Comparison of ENCODE assay signal across 25 cellular contexts in the genomic region with DNA sequence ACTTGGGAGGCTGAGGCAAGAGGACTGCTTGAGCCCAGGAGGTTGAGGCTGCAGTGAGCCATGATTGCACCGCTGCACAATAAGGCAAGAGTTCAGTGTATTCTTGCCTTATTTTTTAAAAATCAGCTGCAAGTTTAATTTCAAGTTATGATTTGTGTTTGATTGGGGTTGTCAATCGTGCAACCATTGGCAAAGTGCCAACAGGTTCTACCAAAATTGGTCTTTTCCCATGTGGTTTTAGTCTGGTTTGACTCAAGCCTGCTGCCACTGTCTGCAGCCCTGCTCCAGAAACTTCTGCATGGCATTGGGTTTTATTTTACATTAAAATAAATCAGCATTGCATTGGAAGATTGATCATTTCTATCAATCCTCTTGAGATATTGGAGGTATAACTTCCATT.
A peak's percentile ranks its signal among the peaks of the same experiment; 100 is the strongest.
DNase-seq lines count a peak whose midpoint lies in the region; FAIRE-seq and TF ChIP-seq lines count a peak whose summit lies in the region.
"Had no signal": no experiment of that assay in that cellular context is flagged by ENCODE, and none has a peak within 500 bp of the region (broad histone marks: within the 10 kb centered on the region; RNA-seq: fewer than 3 reads in every experiment).

No MANE protein-coding gene starts in this region.

- peaks cover 8 to 10% of the 10 kb centered on the region in 2 experiments; a peak in 4 of 5 replicates for H3K9me3 Mint-ChIP-seq in H9

- H3K9ac ChIP-seq in H9 (ENCODE audit: extremely low read depth, insufficient read length, low read length) = no peak overlapping the region
- no peak overlapping the region for H3K9ac ChIP-seq in endothelial cell of umbilical vein (replicated peaks; ENCODE audit: extremely low read depth, insufficient read depth, low read length)
- H3K9ac ChIP-seq: KMS-11 had no signal

- no peak for TF ChIP-seq POLR2A in endothelial cell of umbilical vein (IDR thresholded peaks at IDR 0.05; ENCODE audit: low read depth, low read length)

- WGBS in H9 (ENCODE audit: extremely low coverage, insufficient read length, low lambda C conversion rate) = no CpG with 5 or more reads among the region's 2 CpGs

- no peak overlapping the region for H2BK12ac ChIP-seq in H9 (ENCODE audit: insufficient read length, low read depth, low read length)

- H2BK5ac ChIP-seq in H9 (ENCODE audit: insufficient read length, low read length) = no peak overlapping the region

- no TSS peak for BruUV-seq in endothelial cell of umbilical vein (replicated peaks; lab: Mats Ljungman, UMichigan)

- peaks cover 15 to 19% of the 10 kb centered on the region in 2 experiments for H3K4me1 Mint-ChIP-seq in H9

- H3K27me3 ChIP-seq in H9 (ENCODE audit: insufficient read depth, low read length) (no peaks in the 10 kb centered on the region), endothelial cell of umbilical vein (ENCODE audit: control insufficient read depth in 2 of 2, insufficient read depth in 2 of 2, low read length in 2 of 2) (no peaks in the 10 kb centered on the region)

- no peak overlapping the region for H3T11ph ChIP-seq in H9 (ENCODE audit: low read length)

- dilution Hi-C loops in endothelial cell of umbilical vein (cut with MboI; ENCODE audit: extremely low pct_ligation_motif_present, low sequenced_read_pairs) = no loop called here

- no peaks in the 10 kb centered on the region for H3K9me1 ChIP-seq in endothelial cell of umbilical vein (replicated peaks; ENCODE audit: control insufficient read depth, extremely low read depth, insufficient read depth, low read length)

- DNase-seq in activated CD8-positive, alpha-beta memory T cell treated with anti-CD3 and anti-CD28 coated beads for 24 hours = peak; percentile 28
- DNase-seq in activated CD8-positive, alpha-beta memory T cell treated with anti-CD3 and anti-CD28 coated beads, Interleukin-2, amount 50 U/mL, for 4 hours = no peak
- peak; percentile 2 for DNase-seq in H9
- no peak for DNase-seq in endothelial cell of umbilical vein (ENCODE audit: low read depth, low spot score)
- DNase-seq in stimulated activated CD8-positive, alpha-beta memory T cell treated with anti-CD3 and anti-CD28 coated beads, Interleukin-4, amount 100 ng/mL, for 48 hours = peak; percentile 10
- DNase-seq in mesenteric fat pad (ENCODE audit: low spot score) = no peak
- DNase-seq in Ammon's horn (ENCODE audit: low spot score) = no peak
- DNase-seq in HCEC 1CT = no peak
- DNase-seq: 8988T; ACHN; CD4-positive, CD25-positive, alpha-beta regulatory T cell; DMS153; DND-41; NCI-H1048; NCI-H1417; NCI-H1694; NCI-H2081; NCI-H226; NCI-H510A; NCI-H69; RPMI8226; SHP77 treated with DMSO at 0.1 percent for 48 hours had no signal

- no peak overlapping the region for H4K8ac ChIP-seq in H9 (replicated peaks; ENCODE audit: insufficient read length, low read depth, low read length)

- H3K9me3 ChIP-seq in H9 (ENCODE audit: control insufficient read depth, low read depth, low read length) = peaks cover 5% of the 10 kb centered on the region
- H3K9me3 ChIP-seq in endothelial cell of umbilical vein (replicated peaks; ENCODE audit: control insufficient read depth, insufficient read depth, low read length) = no peaks in the 10 kb centered on the region

- CTCF ChIA-PET in endothelial cell of umbilical vein (lab: Charles Lee) = interaction anchor here (1.0 to 5.7 kb wide), 5 partner anchors 9 to 73 kb away, joined by 3 to 44 read pairs (median 31); a partner anchor contains a TSS

- no peaks in the 10 kb centered on the region for H3K79me2 ChIP-seq in H9 (ENCODE audit: insufficient read depth, low read length)
- peaks cover 2% of the 10 kb centered on the region for H3K79me2 ChIP-seq in endothelial cell of umbilical vein (ENCODE audit: control insufficient read depth, insufficient read depth, low read length)

- no peak overlapping the region for H3K56ac ChIP-seq in H9 (ENCODE audit: insufficient read length, low read depth, low read length)

- H3K23me2 ChIP-seq in H9 (ENCODE audit: insufficient read length, low read depth, low read length, poor library complexity, severe bottlenecking) = no peaks in the 10 kb centered on the region

- no peak overlapping the region for H2AFZ ChIP-seq in H9 (ENCODE audit: low read length)
- no peak overlapping the region for H2AFZ ChIP-seq in endothelial cell of umbilical vein (ENCODE audit: low read depth, low read length)

- H3K14ac ChIP-seq in H9 (ENCODE audit: insufficient read depth, low read length) = no peak overlapping the region

- H3K18ac ChIP-seq in H9 (ENCODE audit: insufficient read length, low read depth, low read length) = no peak overlapping the region

- H4K20me1 ChIP-seq in H9 (ENCODE audit: control insufficient read depth, insufficient read depth, insufficient read length) (no peaks in the 10 kb centered on the region), endothelial cell of umbilical vein (replicated peaks; ENCODE audit: control insufficient read depth, extremely low read depth, insufficient read depth, low read length) (no peaks in the 10 kb centered on the region)

- H3K79me1 ChIP-seq in H9 (ENCODE audit: insufficient read depth, low read depth, low read length, poor library complexity, severe bottlenecking) = no peaks in the 10 kb centered on the region

- H3K23ac ChIP-seq in H9 (ENCODE audit: insufficient read length, low read depth, low read length) = no peak overlapping the region

- H3K27ac Mint-ChIP-seq in H9 = no peak overlapping the region

- H3K36me3 ChIP-seq in endothelial cell of umbilical vein (ENCODE audit: control insufficient read depth in 2 of 2, extremely low read depth in 1 of 2, insufficient read depth in 2 of 2, low read length in 2 of 2) = no peaks in the 10 kb centered on the region

- no peak overlapping the region for H2AK5ac ChIP-seq in H9 (ENCODE audit: insufficient read length, low read length)

- 0 out of 7 replicates have a peak, but pooled peaks cover 0 to 1% (median 0%) of the 10 kb centered on the region in 3 experiments for H3K36me3 Mint-ChIP-seq in H9 (ENCODE audit: insufficient read depth in 1 of 3, low read depth in 3 of 3)
- H3K36me3 Mint-ChIP-seq: CD4-positive, CD25-positive, alpha-beta regulatory T cell had no signal

- POLR2A ChIA-PET in endothelial cell of umbilical vein (lab: Charles Lee) = no interaction called here

- H3K27ac ChIP-seq in H9 (ENCODE audit: insufficient read length, low read depth, low read length) (no peak overlapping the region), endothelial cell of umbilical vein (ENCODE audit: insufficient read depth, low read depth, low read length) (peak overlapping the region; percentile 79)
- H3K27ac ChIP-seq: KMS-11 had no signal

- H4K91ac ChIP-seq in H9 (ENCODE audit: insufficient read length, low read depth, low read length) = no peak overlapping the region

- no peak overlapping the region for H3K4ac ChIP-seq in H9 (ENCODE audit: low read depth, low read length)

- H2BK120ac ChIP-seq in H9 (ENCODE audit: low read depth, low read length, poor library complexity, severe bottlenecking) = no peak overlapping the region

- TF ChIP-seq CTCF in H9 (conservative IDR thresholded peaks at IDR 0.05) = no peak
- no peak for TF ChIP-seq CTCF in endothelial cell of umbilical vein (IDR thresholded peaks at IDR 0.05; ENCODE audit: extremely low read depth in 1 of 2, insufficient read depth in 1 of 2, low read depth in 1 of 2, low read length in 2 of 2)

- H3K4me1 ChIP-seq in H9 (ENCODE audit: insufficient read depth, low read length) = no peaks in the 10 kb centered on the region
- H3K4me1 ChIP-seq in endothelial cell of umbilical vein (ENCODE audit: control insufficient read depth, extremely low read depth, insufficient read depth, low read length) = peaks cover 55% of the 10 kb centered on the region

- no peak overlapping the region for H2BK15ac ChIP-seq in H9 (ENCODE audit: low read depth, low read length)

- no peak overlapping the region for H4K5ac ChIP-seq in H9 (ENCODE audit: insufficient read length, low read depth, low read length)

- no peaks in the 10 kb centered on the region for H3K27me3 Mint-ChIP-seq in H9 (ENCODE audit: low read depth)

- no peak for FAIRE-seq in endothelial cell of umbilical vein (lab: Jason Lieb, UNC)
- FAIRE-seq: GM12892, GM19239 had no signal

- intact Hi-C loops in endothelial cell of umbilical vein (cut with micrococcal nuclease) = no loop called here

- no peak overlapping the region for H3K4me3 Mint-ChIP-seq in H9
- H3K4me3 Mint-ChIP-seq: CD4-positive, CD25-positive, alpha-beta regulatory T cell had no signal

- no peak overlapping the region for H3K4me2 ChIP-seq in H9 (ENCODE audit: insufficient read depth, insufficient read length, low read length)
- H3K4me2 ChIP-seq in endothelial cell of umbilical vein (ENCODE audit: insufficient read depth, low read length) = no peak overlapping the region
- H3K4me2 ChIP-seq: KMS-11 had no signal

- H3K4me3 ChIP-seq in endothelial cell of umbilical vein (replicated peaks in 1 of 3; ENCODE audit: insufficient read depth in 1 of 3, low read depth in 1 of 3, low read length in 3 of 3) = no peak overlapping the region

- H2BK20ac ChIP-seq in H9 (ENCODE audit: low read depth, low read length, poor library complexity, severe bottlenecking) = no peak overlapping the region

TF ChIP-seq in endothelial cell of umbilical vein, 7 proteins besides CTCF, POLR2A, EP300 and RAD21:
- TF ChIP-seq POLR2AphosphoS5 (IDR thresholded peaks at IDR 0.05; ENCODE audit: insufficient read depth, low read depth, low read length) (no peak), FOS (IDR thresholded peaks at IDR 0.05; ENCODE audit: borderline replicate concordance, insufficient read depth, low read length) (no peak), JUN (IDR thresholded peaks at IDR 0.05; ENCODE audit: borderline replicate concordance, insufficient read depth, insufficient read length, low read depth) (no peak), GATA2 (IDR thresholded peaks at IDR 0.05; ENCODE audit: insufficient read depth, insufficient read length, low read depth, low read length) (no peak), MYC (IDR thresholded peaks at IDR 0.05; ENCODE audit: low read depth, low read length) (no peak), EZH2 (IDR thresholded peaks at IDR 0.05; ENCODE audit: borderline replicate concordance, low read depth, low read length, severe bottlenecking) (no peak)
- TF ChIP-seq, protein P1, sequence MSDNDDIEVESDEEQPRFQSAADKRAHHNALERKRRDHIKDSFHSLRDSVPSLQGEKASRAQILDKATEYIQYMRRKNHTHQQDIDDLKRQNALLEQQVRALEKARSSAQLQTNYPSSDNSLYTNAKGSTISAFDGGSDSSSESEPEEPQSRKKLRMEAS (IDR thresholded peaks at IDR 0.05; ENCODE audit: insufficient read depth, insufficient read length) = no peak

Comparison
In these comparisons a context has a peak if more than half of its experiments do, and no peak if none do; other contexts are left out.
1. DNase-seq: peak in activated CD8-positive, alpha-beta memory T cell treated with anti-CD3 and anti-CD28 coated beads for 24 hours (single experiment), H9 (single experiment) and stimulated activated CD8-positive, alpha-beta memory T cell treated with anti-CD3 and anti-CD28 coated beads, Interleukin-4, amount 100 ng/mL, for 48 hours (single experiment); none in activated CD8-positive, alpha-beta memory T cell treated with anti-CD3 and anti-CD28 coated beads, Interleukin-2, amount 50 U/mL, for 4 hours (single experiment), endothelial cell of umbilical vein (single experiment), mesenteric fat pad (single experiment), Ammon's horn (single experiment) and HCEC 1CT (single experiment).